8 cellular contexts compared by ENCODE assay signal in the genomic region with DNA sequence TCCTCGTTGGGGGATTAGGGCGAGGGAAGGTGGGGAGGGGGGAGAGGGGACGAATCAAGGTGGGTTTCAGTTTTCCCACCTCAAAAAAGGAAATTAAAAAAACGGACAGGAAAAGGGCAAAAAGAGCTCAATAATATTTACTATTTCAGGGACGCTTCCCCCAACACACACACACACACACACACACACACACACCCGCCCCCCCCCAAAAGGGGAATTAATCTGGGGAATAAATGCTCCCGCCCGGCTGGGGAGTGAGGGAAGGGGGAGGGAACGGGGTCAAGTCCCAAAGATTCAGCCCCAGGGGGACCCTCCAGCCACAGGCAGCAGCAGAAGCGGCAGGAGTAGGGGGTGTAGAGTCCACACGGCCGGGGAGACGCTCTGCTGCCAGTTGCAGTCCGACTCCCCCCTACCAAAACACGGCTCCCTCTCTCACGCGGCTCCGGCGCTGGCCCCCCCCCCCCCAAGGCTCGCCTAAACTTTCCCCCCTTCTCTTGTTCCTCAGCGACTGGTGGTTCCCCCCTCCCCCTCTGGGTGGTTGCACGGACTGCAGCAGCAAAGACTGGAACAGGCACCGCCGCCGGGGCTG. TPM values are rescaled to one million over a fixed set of nuclear protein-coding genes. Genes with fewer than 3 reads are reported as not detected.
A peak's percentile ranks its signal among the peaks of the same experiment; 100 is the strongest.
DNase-seq lines count a peak whose midpoint lies in the region; ATAC-seq, FAIRE-seq and TF ChIP-seq lines count a peak whose summit lies in the region.

No MANE protein-coding gene starts in this region.

- 0% methylated on average over 7 of the region's 25 CpGs for WGBS in K562 (ENCODE audit: insufficient coverage, low coverage, missing lambda C conversion rate)
- WGBS in mesenchymal stem cell: 1% methylated on average over 11 of the region's 25 CpGs
- 0% methylated on average over 23 of the region's 25 CpGs for WGBS in urinary bladder

- peak overlapping the region; percentile 100 for H3K27ac Mint-ChIP-seq in stimulated activated naive CD8-positive, alpha-beta T cell treated with anti-CD3 and anti-CD28 coated beads, Interleukin-15, Interleukin-2, amounts not matched to agents 100 ng/mL and 50 ng/mL, for 24 hours

- peaks cover 2% of the 10 kb centered on the region for H3K79me1 ChIP-seq in mesenchymal stem cell (replicated peaks; ENCODE audit: low read length, poor library complexity, severe bottlenecking)

- peak overlapping the region; percentile 13 for H2AK5ac ChIP-seq in mesenchymal stem cell (ENCODE audit: low read length, severe bottlenecking)

- H3K4me3 Mint-ChIP-seq in stimulated activated naive CD8-positive, alpha-beta T cell treated with anti-CD3 and anti-CD28 coated beads, Interleukin-15, Interleukin-2, amounts not matched to agents 100 ng/mL and 50 ng/mL, for 24 hours: peak overlapping the region; percentile 95

- BruUV-seq in K562 (replicated peaks; lab: Mats Ljungman, UMichigan): no TSS peak

- peak overlapping the region in 1 of 2 experiments; percentile 71 for H2BK12ac ChIP-seq in mesenchymal stem cell (ENCODE audit: low read length in 2 of 2)

- TF ChIP-seq EP300 in K562 (IDR thresholded peaks at IDR 0.05; ENCODE audit: low read length): no peak

- FAIRE-seq in K562 (lab: Jason Lieb, UNC): no peak

- intact Hi-C loops in K562 (cut with micrococcal nuclease): loop anchor here (1.0 to 5.0 kb wide), 5 partner anchors 67 to 351 kb away; a partner anchor contains a TSS

- no peak for TF ChIP-seq CTCF in K562 (IDR thresholded peaks at IDR 0.05 in 2 of 3, conservative IDR thresholded peaks at IDR 0.05 in 1 of 3; ENCODE audit: insufficient read depth in 2 of 3, low read depth in 1 of 3, low read length in 3 of 3)

- H3K9me3 ChIP-seq in K562 (replicated peaks; ENCODE audit: control insufficient read depth, insufficient read depth, low read depth, low read length) (no peaks in the 10 kb centered on the region), mesenchymal stem cell (ENCODE audit: control insufficient read depth, low read length) (no peaks in the 10 kb centered on the region)

- H3K4me2 ChIP-seq in K562 (ENCODE audit: insufficient read depth, low read length) (peak overlapping the region; percentile 96; the same call in 1 of the 2 replicates), mesenchymal stem cell (ENCODE audit: low read length, poor library complexity, severe bottlenecking) (peak overlapping the region; percentile 73)

- ATAC-seq in stimulated activated naive CD8-positive, alpha-beta T cell treated with anti-CD3 and anti-CD28 coated beads, Interleukin-15, Interleukin-2, amounts not matched to agents 100 U/mL and 50 U/mL, for 24 hours: no peak
- ATAC-seq in K562 (no peak), HG02840 (IDR thresholded peaks at IDR 0.05; ENCODE audit: low FRiP score, unreplicated experiment) (no peak)

- CTCF ChIA-PET in K562 (lab: Yijun Ruan, JAX; ENCODE audit: low intra/inter-chr PET ratio): no interaction called here

- H2BK15ac ChIP-seq in mesenchymal stem cell (ENCODE audit: low read depth, poor library complexity, severe bottlenecking): peak overlapping the region; percentile 73

- peaks cover 19% of the 10 kb centered on the region; the same call in 2 of the 3 replicates for H3K36me3 ChIP-seq in K562 (ENCODE audit: control insufficient read depth, insufficient read depth, low read length)
- peaks cover 0 to 3% of the 10 kb centered on the region in 2 experiments for H3K36me3 ChIP-seq in mesenchymal stem cell (ENCODE audit: control insufficient read depth in 1 of 2, insufficient read depth in 2 of 2, low read depth in 1 of 2, low read length in 2 of 2)
- no peaks in the 10 kb centered on the region for H3K36me3 ChIP-seq in urinary bladder (ENCODE audit: insufficient read depth)

- H2BK120ac ChIP-seq in mesenchymal stem cell (ENCODE audit: low read depth, low read length): peak overlapping the region; percentile 98

- H3K27me3 Mint-ChIP-seq in stimulated activated naive CD8-positive, alpha-beta T cell treated with anti-CD3 and anti-CD28 coated beads, Interleukin-15, Interleukin-2, amounts not matched to agents 100 ng/mL and 50 ng/mL, for 24 hours: no peaks in the 10 kb centered on the region

- no peaks in the 10 kb centered on the region for H3K9me1 ChIP-seq in K562 (ENCODE audit: control insufficient read depth, insufficient read depth, low read length)

- peak overlapping the region; percentile 91 for H2BK5ac ChIP-seq in mesenchymal stem cell (ENCODE audit: low read depth, low read length, poor library complexity, severe bottlenecking)

- no peak for TF ChIP-seq RAD21 in K562 (CRISPR knock-in tag; conservative IDR thresholded peaks at IDR 0.05 in 1 of 2, IDR thresholded peaks at IDR 0.05 in 1 of 2)

- H4K91ac ChIP-seq in mesenchymal stem cell (ENCODE audit: low read length): peak overlapping the region; percentile 64

- in situ Hi-C loops in K562 (cut with MboI): no loop called here

- H3K27ac ChIP-seq in K562 (ENCODE audit: extremely low read depth, low read depth, low read length) (peak overlapping the region; percentile 98), mesenchymal stem cell (ENCODE audit: low read length, poor library complexity, severe bottlenecking) (peak overlapping the region; percentile 98), urinary bladder (ENCODE audit: low read depth) (peak overlapping the region; percentile 98)

- H3K36me3 Mint-ChIP-seq in stimulated activated naive CD8-positive, alpha-beta T cell treated with anti-CD3 and anti-CD28 coated beads, Interleukin-15, Interleukin-2, amounts not matched to agents 100 ng/mL and 50 ng/mL, for 24 hours (ENCODE audit: low read depth): peaks cover 29% of the 10 kb centered on the region

- H3K79me2 ChIP-seq in K562 (ENCODE audit: control insufficient read depth, insufficient read depth, low read length): peaks cover 58% of the 10 kb centered on the region

- H4K20me1 ChIP-seq in K562 (replicated peaks; ENCODE audit: control insufficient read depth, insufficient read depth, low read length): peaks cover 25% of the 10 kb centered on the region

- H3K4me1 Mint-ChIP-seq in stimulated activated naive CD8-positive, alpha-beta T cell treated with anti-CD3 and anti-CD28 coated beads, Interleukin-15, Interleukin-2, amounts not matched to agents 100 ng/mL and 50 ng/mL, for 24 hours (ENCODE audit: low read depth): peaks cover 53% of the 10 kb centered on the region

- peak overlapping the region in 1 of 2 experiments; percentile 99 for H3K14ac ChIP-seq in mesenchymal stem cell (ENCODE audit: low read length in 2 of 2)

- H4K8ac ChIP-seq in mesenchymal stem cell (ENCODE audit: low read length): peak overlapping the region; percentile 52

- H2AFZ ChIP-seq in K562 (ENCODE audit: low read depth, low read length): no peak overlapping the region
- H2AFZ ChIP-seq in mesenchymal stem cell (ENCODE audit: low read depth, low read length): peak overlapping the region; percentile 77

- peak overlapping the region; percentile 20 to 97 for H3K4ac ChIP-seq in mesenchymal stem cell (ENCODE audit: low read depth in 1 of 2, low read length in 2 of 2)

- peak overlapping the region; percentile 90 to 99 for H3K18ac ChIP-seq in mesenchymal stem cell (ENCODE audit: low read depth in 1 of 2, low read length in 2 of 2)

- TF ChIP-seq POLR2A in K562 (conservative IDR thresholded peaks at IDR 0.05): no peak

- no peaks in the 10 kb centered on the region for H3K9me3 Mint-ChIP-seq in stimulated activated naive CD8-positive, alpha-beta T cell treated with anti-CD3 and anti-CD28 coated beads, Interleukin-15, Interleukin-2, amounts not matched to agents 100 ng/mL and 50 ng/mL, for 24 hours

- H3K23ac ChIP-seq in mesenchymal stem cell (ENCODE audit: low read length in 2 of 2): peak overlapping the region; percentile 51 to 93

- H3K9ac ChIP-seq in K562 (ENCODE audit: insufficient read depth in 1 of 2, low read depth in 2 of 2, low read length in 2 of 2) (peak overlapping the region; percentile 95 to 99), mesenchymal stem cell (ENCODE audit: low read length) (peak overlapping the region; percentile 96)

- H3K4me3 ChIP-seq in K562 (peak overlapping the region; percentile 76), mesenchymal stem cell (ENCODE audit: insufficient read depth in 1 of 2, low read depth in 1 of 2, low read length in 2 of 2) (peak overlapping the region; percentile 82 to 93), urinary bladder (ENCODE audit: low read depth, low read length) (peak overlapping the region; percentile 94)

- POLR2A ChIA-PET in K562 (lab: Yijun Ruan, JAX): interaction anchor here (0.6 to 1.9 kb wide), 11 partner anchors 13 to 805 kb away, joined by 3 to 7 read pairs (median 3); no protein-coding TSS in a partner anchor

- H3K27me3 ChIP-seq in K562 (ENCODE audit: control insufficient read depth in 2 of 2, insufficient read depth in 2 of 2, low read length in 2 of 2): no peaks in the 10 kb centered on the region
- no peaks in the 10 kb centered on the region for H3K27me3 ChIP-seq in mesenchymal stem cell (ENCODE audit: control insufficient read depth in 1 of 2, insufficient read depth in 1 of 2, low read length in 2 of 2)

- no peak for DNase-seq in stimulated activated naive CD8-positive, alpha-beta T cell treated with anti-CD3 and anti-CD28 coated beads, Interleukin-15, Interleukin-2, amounts not matched to agents 100 U/mL and 50 U/mL, for 24 hours
- no peak for DNase-seq in K562 (ENCODE audit: extremely low read depth in 1 of 4, low spot score in 3 of 4)
- no peak for DNase-seq in mesenchymal stem cell
- no peak for DNase-seq in NCI-H2196 (lab: John Stamatoyannopoulos, UW; ENCODE audit: unreplicated experiment)
- no peak for DNase-seq in islet precursor cell

- peaks cover 19 to 28% of the 10 kb centered on the region in 2 experiments for H3K4me1 ChIP-seq in K562 (replicated peaks in 1 of 2; ENCODE audit: control insufficient read depth in 2 of 2, insufficient read depth in 2 of 2, low read length in 2 of 2)
- H3K4me1 ChIP-seq in mesenchymal stem cell (ENCODE audit: control insufficient read depth, insufficient read depth, low read depth, low read length): peaks cover 2% of the 10 kb centered on the region
- H3K4me1 ChIP-seq in urinary bladder (ENCODE audit: insufficient read depth): no peaks in the 10 kb centered on the region

RNA-seq across cellular contexts. Expression of a gene that starts 0.5 kb away (rescaled TPM):
- 379 and 1,649 TPM in 2 replicates for total RNA-seq in K562 (2011; cell fraction: chromatin; rRNA removed; ENCODE audit: low replicate concordance)
- total RNA-seq in K562 (2011; cell fraction: nucleolus; rRNA removed): 154 and 214 TPM in 2 replicates
- total RNA-seq in K562 (2011; cell fraction: nucleoplasm; rRNA removed): 491 and 590 TPM in 2 replicates
- total RNA-seq in K562 (2014; rRNA removed) (177 and 196 TPM in 2 replicates), K562 (2014; rRNA removed; fragmentation: Illumina TruSeq; extraction: Trizol) (296 and 319 TPM in 2 replicates), K562 (2015; rRNA removed; fragmentation: Illumina TruSeq; extraction: Trizol) (284 and 301 TPM in 2 replicates), K562 (2021) (204 and 216 TPM in 2 replicates), urinary bladder (550 TPM)
- polyA plus RNA-seq in K562 (2011; rRNA removed) (240 and 307 TPM in 2 replicates), K562 (2014; fragmentation: Illumina TruSeq; extraction: Trizol) (213 and 253 TPM in 2 replicates), K562 (2014; fragmentation: Nextera tagmentation; extraction: Ambion mirVana) (10 to 100 TPM; 86.2 to 91.8 TPM), K562 (2014; rRNA removed) (195 and 211 TPM in 2 replicates), urinary bladder (67.0 TPM)
- polyA plus RNA-seq in K562 (2011; cell fraction: cytosol; rRNA removed): 49.5 and 115 TPM in 2 replicates
- 209 and 356 TPM in 2 replicates for polyA plus RNA-seq in K562 (2011; cell fraction: nucleus; rRNA removed)
- 150 and 157 TPM in 2 replicates for polyA plus RNA-seq in K562 (2012)
- polyA minus RNA-seq in K562 (2011; rRNA and poly(A)+ RNA removed): 515 and 518 TPM in 2 replicates
- polyA minus RNA-seq in K562 (2011; cell fraction: cytosol; rRNA and poly(A)+ RNA removed): 122 and 170 TPM in 2 replicates
- 151 and 265 TPM in 2 replicates for polyA minus RNA-seq in K562 (2011; cell fraction: nucleus; rRNA and poly(A)+ RNA removed)
- 58.9 TPM for polyA plus RNA-seq in mesenchymal stem cell (2013, experiment 1 of 2)
- polyA plus RNA-seq in mesenchymal stem cell (2013, experiment 2 of 2): 59.6 TPM
